12 cellular contexts compared by ENCODE assay signal in genomic region chr11:110125632-110126031, GRCh38. TPM values are rescaled to one million over a fixed set of nuclear protein-coding genes. Genes with fewer than 3 reads are reported as not detected.
A peak's percentile ranks its signal among the peaks of the same experiment; 100 is the strongest.
DNase-seq lines count a peak whose midpoint lies in the region; TF ChIP-seq lines count a peak whose summit lies in the region.
"Had no signal": no experiment of that assay in that cellular context is flagged by ENCODE, and none has a peak within 500 bp of the region (broad histone marks: within the 10 kb centered on the region; RNA-seq: fewer than 3 reads in every experiment).

No MANE protein-coding gene starts in this region.

- no peaks in the 10 kb centered on the region for H3K36me3 ChIP-seq in brain microvascular endothelial cell (replicated peaks)
- no peaks in the 10 kb centered on the region for H3K36me3 ChIP-seq in smooth muscle cell (ENCODE audit: low read depth)
- H3K36me3 ChIP-seq in CD8-positive, alpha-beta memory T cell (ENCODE audit: insufficient read depth, low read length): no peaks in the 10 kb centered on the region
- H3K36me3 ChIP-seq in A673 (ENCODE audit: insufficient read depth, low read length, poor library complexity, severe bottlenecking): no peaks in the 10 kb centered on the region
- H3K36me3 ChIP-seq: esophagus muscularis mucosa, SJSA1 had no signal

- no peak overlapping the region for H3K9ac ChIP-seq in smooth muscle cell (ENCODE audit: low read depth)

- POLR2A ChIA-PET in CD8-positive, alpha-beta memory T cell (lab: Charles Lee): no interaction called here
- POLR2A ChIA-PET in A673 (lab: Charles Lee; ENCODE audit: low non-redundant PET): no interaction called here

- H3K4me1 ChIP-seq in smooth muscle cell (ENCODE audit: low read depth): peaks cover 49% of the 10 kb centered on the region
- no peaks in the 10 kb centered on the region for H3K4me1 ChIP-seq in CD8-positive, alpha-beta memory T cell (ENCODE audit: insufficient read depth, low read length)
- peaks cover 78% of the 10 kb centered on the region for H3K4me1 ChIP-seq in A673 (ENCODE audit: insufficient read depth, low read length, poor library complexity, severe bottlenecking)
- H3K4me1 ChIP-seq: SJSA1 had no signal

- H3K4me3 Mint-ChIP-seq in CD8-positive, alpha-beta memory T cell: no peak overlapping the region
- H3K4me3 Mint-ChIP-seq: activated naive CD4-positive, alpha-beta T cell treated with anti-CD3 and anti-CD28 coated beads, Interleukin-2, amount 10 ng/mL, durations not matched to agents 7 days and 5 days had no signal

- H3K36me3 Mint-ChIP-seq in CD8-positive, alpha-beta memory T cell: no peaks in the 10 kb centered on the region
- H3K36me3 Mint-ChIP-seq: activated naive CD4-positive, alpha-beta T cell treated with anti-CD3 and anti-CD28 coated beads, Interleukin-2, amount 10 ng/mL, durations not matched to agents 7 days and 5 days had no signal

- H3F3A ChIP-seq in smooth muscle cell (ENCODE audit: low read depth): peaks cover 12% of the 10 kb centered on the region

- no peak for TF ChIP-seq CTCF in brain microvascular endothelial cell (IDR thresholded peaks at IDR 0.05; ENCODE audit: low read depth, low read length, missing control alignments)
- no peak for TF ChIP-seq CTCF in smooth muscle cell (IDR thresholded peaks at IDR 0.05; ENCODE audit: borderline replicate concordance, insufficient read depth, poor library complexity, severe bottlenecking)
- no peak for TF ChIP-seq CTCF in A673 (conservative IDR thresholded peaks at IDR 0.05; ENCODE audit: low read depth, low read length)

- CTCF ChIA-PET in CD8-positive, alpha-beta memory T cell (lab: Charles Lee): no interaction called here
- CTCF ChIA-PET in A673 (lab: Charles Lee): no interaction called here

- H3K9me3 ChIP-seq in smooth muscle cell (replicated peaks; ENCODE audit: low read depth) (no peaks in the 10 kb centered on the region), A673 (ENCODE audit: low read depth, low read length, poor library complexity, severe bottlenecking) (no peaks in the 10 kb centered on the region)
- H3K9me3 ChIP-seq in CD8-positive, alpha-beta memory T cell (ENCODE audit: low read length): no peaks in the 10 kb centered on the region
- H3K9me3 ChIP-seq: esophagus muscularis mucosa, SJSA1 had no signal

- DNase-seq in HT1080 (ENCODE audit: low read depth): peak; percentile 39
- DNase-seq in brain microvascular endothelial cell: peak; percentile 88
- DNase-seq in kidney glomerular epithelial cell (lab: John Stamatoyannopoulos, UW): peak; percentile 20
- no peak for DNase-seq in smooth muscle cell (lab: John Stamatoyannopoulos, UW; ENCODE audit: unreplicated experiment)
- DNase-seq in stimulated activated CD4-positive, alpha-beta T cell treated with anti-CD3 and anti-CD28 coated beads, Interleukin-4, amount 100 ng/mL, for 24 hours: no peak
- DNase-seq in CD8-positive, alpha-beta memory T cell: no peak
- no peak for DNase-seq in A673 (ENCODE audit: low spot score)
- DNase-seq: activated naive CD4-positive, alpha-beta T cell treated with anti-CD3 and anti-CD28 coated beads, Interleukin-2, amount 10 ng/mL, durations not matched to agents 7 days and 5 days; NCI-H1694; right cardiac atrium had no signal

- peaks cover 3 to 6% of the 10 kb centered on the region in 2 donors for H3K27me3 Mint-ChIP-seq in CD8-positive, alpha-beta memory T cell
- H3K27me3 Mint-ChIP-seq: activated naive CD4-positive, alpha-beta T cell treated with anti-CD3 and anti-CD28 coated beads, Interleukin-2, amount 10 ng/mL, durations not matched to agents 7 days and 5 days had no signal

- intact Hi-C loops in A673 (cut with micrococcal nuclease; ENCODE audit: unreplicated experiment): loop anchor here (5.0 kb wide), 1 partner anchor 252 kb away; no protein-coding TSS in a partner anchor

- in situ Hi-C loops in brain microvascular endothelial cell (cut with HindIII; ENCODE audit: low pct_ligation_motif_present, low sequenced_read_pairs): no loop called here

- peak overlapping the region in 1 of 8 donors; percentile 22 for H3K27ac Mint-ChIP-seq in CD8-positive, alpha-beta memory T cell
- H3K27ac Mint-ChIP-seq: activated naive CD4-positive, alpha-beta T cell treated with anti-CD3 and anti-CD28 coated beads, Interleukin-2, amount 10 ng/mL, durations not matched to agents 7 days and 5 days had no signal

- no peaks in the 10 kb centered on the region for H3K9me3 Mint-ChIP-seq in CD8-positive, alpha-beta memory T cell
- H3K9me3 Mint-ChIP-seq: activated naive CD4-positive, alpha-beta T cell treated with anti-CD3 and anti-CD28 coated beads, Interleukin-2, amount 10 ng/mL, durations not matched to agents 7 days and 5 days had no signal

- H3K27me3 ChIP-seq in brain microvascular endothelial cell (replicated peaks) (no peaks in the 10 kb centered on the region), smooth muscle cell (ENCODE audit: low read depth) (no peaks in the 10 kb centered on the region), A673 (replicated peaks; ENCODE audit: insufficient read depth, low read depth, low read length, poor library complexity) (no peaks in the 10 kb centered on the region)
- H3K27me3 ChIP-seq in CD8-positive, alpha-beta memory T cell (ENCODE audit: insufficient read depth, low read length, poor library complexity, severe bottlenecking): no peaks in the 10 kb centered on the region
- H3K27me3 ChIP-seq: esophagus muscularis mucosa, SJSA1 had no signal

- H3K4me3 ChIP-seq in brain microvascular endothelial cell (ENCODE audit: low read depth, low read length) (no peak overlapping the region), smooth muscle cell (no peak overlapping the region), A673 (ENCODE audit: low read depth, low read length, poor library complexity, severe bottlenecking) (no peak overlapping the region)
- H3K4me3 ChIP-seq in CD8-positive, alpha-beta memory T cell (ENCODE audit: low read length): no peak overlapping the region
- H3K4me3 ChIP-seq: esophagus muscularis mucosa, SJSA1 had no signal

- 83% methylated on average over 4 of the region's 4 CpGs for WGBS in smooth muscle cell (ENCODE audit: low lambda C conversion rate)

- peak overlapping the region; percentile 94 for H3K27ac ChIP-seq in brain microvascular endothelial cell
- H3K27ac ChIP-seq in smooth muscle cell (ENCODE audit: low read depth): peak overlapping the region; percentile 1
- no peak overlapping the region for H3K27ac ChIP-seq in CD8-positive, alpha-beta memory T cell (ENCODE audit: low read depth, low read length)
- no peak overlapping the region for H3K27ac ChIP-seq in A673 (ENCODE audit: low read depth, low read length, poor library complexity, severe bottlenecking)
- H3K27ac ChIP-seq: esophagus muscularis mucosa, SJSA1 had no signal

- H3K4me2 ChIP-seq in smooth muscle cell: no peak overlapping the region

- BruUV-seq in A673 (replicated peaks; lab: Mats Ljungman, UMichigan): no TSS peak

- H2AFZ ChIP-seq in smooth muscle cell (ENCODE audit: low read depth): no peak overlapping the region

- peaks cover 21% of the 10 kb centered on the region for H3K79me2 ChIP-seq in smooth muscle cell (ENCODE audit: low read depth)

- H3K4me1 Mint-ChIP-seq in CD8-positive, alpha-beta memory T cell: no peaks in the 10 kb centered on the region
- H3K4me1 Mint-ChIP-seq: activated naive CD4-positive, alpha-beta T cell treated with anti-CD3 and anti-CD28 coated beads, Interleukin-2, amount 10 ng/mL, durations not matched to agents 7 days and 5 days had no signal

- no peaks in the 10 kb centered on the region for H4K20me1 ChIP-seq in smooth muscle cell (ENCODE audit: low read depth)

RNA-seq across cellular contexts. Expression of gene ZC3H12C, which starts 32.4 kb away (rescaled TPM):
- total RNA-seq in HT1080 (2014; rRNA removed; shearing (Covaris generic)): 6.3 and 8.3 TPM in 2 replicates
- 4.5 and 5.2 TPM in 2 replicates for polyA plus RNA-seq in HT1080 (2015; cell fraction: cytosol; rRNA removed)
- polyA plus RNA-seq in HT1080 (2015; cell fraction: nucleus; rRNA removed): 11.8 and 12.2 TPM in 2 replicates
- total RNA-seq in smooth muscle cell (10.5 and 10.6 TPM in 2 replicates), A673 (2021) (18.7 and 21.7 TPM in 2 replicates)
- polyA plus RNA-seq in smooth muscle cell: 1.6 and 1.9 TPM in 2 replicates
- 1 to 10 TPM; 1.5 to 1.9 TPM for total RNA-seq in CD8-positive, alpha-beta memory T cell
- not detected for polyA plus RNA-seq in CD8-positive, alpha-beta memory T cell

Comparison
In these comparisons a context has a peak if more than half of its experiments do, and no peak if none do; other contexts are left out.
1. DNase-seq: peak in HT1080 (single experiment), brain microvascular endothelial cell (single experiment) and kidney glomerular epithelial cell (single experiment); none in smooth muscle cell (single experiment), stimulated activated CD4-positive, alpha-beta T cell treated with anti-CD3 and anti-CD28 coated beads, Interleukin-4, amount 100 ng/mL, for 24 hours (single experiment), CD8-positive, alpha-beta memory T cell (0 of 5) and A673 (single experiment).
2. H3K27ac ChIP-seq: peak in brain microvascular endothelial cell (single experiment) and smooth muscle cell (single experiment); none in CD8-positive, alpha-beta memory T cell (single experiment) and A673 (single experiment).